In the genomic region with DNA sequence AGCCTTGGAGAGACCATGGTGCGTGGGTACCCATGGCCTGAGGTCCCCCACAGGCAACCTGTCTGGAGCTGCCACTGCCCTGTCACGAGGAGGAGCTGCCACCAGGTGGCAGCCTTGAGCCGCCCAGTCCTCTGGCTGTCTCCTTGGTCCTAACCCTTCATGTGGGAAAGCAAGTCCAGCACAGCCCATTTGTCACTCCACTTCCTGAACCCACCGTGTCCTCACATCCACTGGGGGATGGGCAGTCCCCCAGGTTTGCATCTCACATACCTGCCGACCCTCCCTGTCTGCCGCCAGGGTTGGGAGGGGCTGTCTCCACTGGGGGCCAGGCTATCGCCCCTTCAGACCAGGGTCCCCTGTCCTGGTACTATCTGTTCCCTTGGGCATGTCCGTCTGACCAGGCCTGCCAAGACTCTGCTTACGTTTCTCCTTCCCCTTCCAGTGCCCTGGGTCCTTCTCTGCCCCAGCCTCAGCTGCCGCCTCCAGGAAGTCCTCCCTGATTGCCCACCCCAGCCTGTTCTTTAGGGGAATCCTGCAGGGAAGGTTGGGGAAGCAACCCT, we compare ENCODE assay signal across 8 cellular contexts. TPM values are rescaled to one million over a fixed set of nuclear protein-coding genes. Genes with fewer than 3 reads are reported as not detected.
DNase-seq lines count a peak whose midpoint lies in the region; ATAC-seq and TF ChIP-seq lines count a peak whose summit lies in the region.

No MANE protein-coding gene starts in this region.

- DNase-seq in AG20443 (ENCODE audit: low spot score) (peak; percentile 90), H4 (ENCODE audit: low spot score) (peak; percentile 63), NCI-H345 treated with DMSO at 0.1 percent for 48 hours (lab: John Stamatoyannopoulos, UW; ENCODE audit: unreplicated experiment) (peak; percentile 43), colonic mucosa (peak; percentile 88), right lobe of liver (peak; percentile 82 to 88 (median 82))
- peak; percentile 78 for DNase-seq in activated CD4-positive, alpha-beta T cell treated with anti-CD3 and anti-CD28 coated beads, Interleukin-2, amount 50 U/mL, for 1 hour
- peak; percentile 63 to 73 (median 65) for DNase-seq in stimulated activated CD4-positive, alpha-beta T cell treated with anti-CD3 and anti-CD28 coated beads, TNF-alpha, amount 100 ng/mL, for 48 hours (ENCODE audit: low read depth in 3 of 3)

- peaks cover 38% of the 10 kb centered on the region for H3K4me1 Mint-ChIP-seq in stimulated activated memory B cell treated with anti-CD40 and anti-IgM and Interleukin-4, amounts not matched to agents 10 μg/mL and 1 μg/mL and 100 μg/mL, for 72 hours

- H3K4me1 ChIP-seq in colonic mucosa = peaks cover 22% of the 10 kb centered on the region
- H3K4me1 ChIP-seq in right lobe of liver = peaks cover 0 to 33% (median 14%) of the 10 kb centered on the region in 4 donors

- H3K27ac ChIP-seq in colonic mucosa (no peak overlapping the region), right lobe of liver (no peak overlapping the region)

- H3K36me3 Mint-ChIP-seq in stimulated activated memory B cell treated with anti-CD40 and anti-IgM and Interleukin-4, amounts not matched to agents 10 μg/mL and 1 μg/mL and 100 μg/mL, for 72 hours = peaks cover 40% of the 10 kb centered on the region

- H3K9me3 ChIP-seq in colonic mucosa = no peaks in the 10 kb centered on the region
- H3K9me3 ChIP-seq in right lobe of liver = no peaks in the 10 kb centered on the region

- peaks cover 32% of the 10 kb centered on the region for H3K27me3 Mint-ChIP-seq in stimulated activated memory B cell treated with anti-CD40 and anti-IgM and Interleukin-4, amounts not matched to agents 10 μg/mL and 1 μg/mL and 100 μg/mL, for 72 hours

- ATAC-seq in right lobe of liver = peak; percentile 26 to 40 (median 32)
- ATAC-seq in stimulated activated memory B cell treated with anti-CD40 and anti-IgM and Interleukin-4, amounts not matched to agents 10 μg/mL and 1 μg/mL and 100 μg/mL, for 72 hours = no peak

- H3K4me3 Mint-ChIP-seq in stimulated activated memory B cell treated with anti-CD40 and anti-IgM and Interleukin-4, amounts not matched to agents 10 μg/mL and 1 μg/mL and 100 μg/mL, for 72 hours = no peak overlapping the region

- H3K27ac Mint-ChIP-seq in stimulated activated memory B cell treated with anti-CD40 and anti-IgM and Interleukin-4, amounts not matched to agents 10 μg/mL and 1 μg/mL and 100 μg/mL, for 72 hours = no peak overlapping the region

- H3K4me3 ChIP-seq in colonic mucosa (no peak overlapping the region), right lobe of liver (no peak overlapping the region)

- H3K36me3 ChIP-seq in colonic mucosa (no peaks in the 10 kb centered on the region), right lobe of liver (peaks cover 0 to 8% (median 2%) of the 10 kb centered on the region in 4 donors)

- H3K27me3 ChIP-seq in colonic mucosa (peaks cover 3% of the 10 kb centered on the region), right lobe of liver (no peaks in the 10 kb centered on the region)

- H3K9me3 Mint-ChIP-seq in stimulated activated memory B cell treated with anti-CD40 and anti-IgM and Interleukin-4, amounts not matched to agents 10 μg/mL and 1 μg/mL and 100 μg/mL, for 72 hours = no peaks in the 10 kb centered on the region

- WGBS in right lobe of liver (ENCODE audit: insufficient coverage, low coverage, low lambda C conversion rate, missing lambda C conversion rate) = 19% methylated on average over 6 of the region's 10 CpGs

- TF ChIP-seq CTCF in colonic mucosa (IDR thresholded peaks at IDR 0.05) (peak; percentile 93), right lobe of liver (IDR thresholded peaks at IDR 0.05) (peak; percentile 85 to 98 (median 97))

- no peak overlapping the region for H3K9ac ChIP-seq in colonic mucosa (ENCODE audit: low read depth in 2 of 2, low read length in 2 of 2)

- TF ChIP-seq POLR2A in right lobe of liver (IDR thresholded peaks at IDR 0.05) = no peak

- intact Hi-C loops in colonic mucosa (cut with DNase I) = loop anchor here (5.0 to 10.0 kb wide), 4 partner anchors 77 to 235 kb away; a partner anchor contains a TSS
- intact Hi-C loops in right lobe of liver (cut with DNase I) = loop anchor here (5.0 to 10.0 kb wide), 3 partner anchors 115 to 225 kb away; no protein-coding TSS in a partner anchor

RNA-seq across cellular contexts. Expression of a gene that starts 4.5 kb away (rescaled TPM):
- 49.8 and 59.5 TPM in 2 replicates for total RNA-seq in H4 (2014; rRNA removed; shearing (Covaris generic))
- total RNA-seq in colonic mucosa (100 to 1,000 TPM in 1 of 2 donors, 10 to 100 TPM in 1; 41.8 to 114 TPM), right lobe of liver (100 to 1,000 TPM in 1 of 6 experiments, 10 to 100 TPM in 5; 34.0 to 103 (median 43.8) TPM)

RNA-seq across cellular contexts. Expression of a gene that starts 5.8 kb away (rescaled TPM):
- total RNA-seq in H4 (2014; rRNA removed; shearing (Covaris generic)) = 1.0 and 3.3 TPM in 2 replicates
- 10 to 100 TPM; 72.8 to 86.1 TPM for total RNA-seq in colonic mucosa
- total RNA-seq in right lobe of liver = 10 to 100 TPM in 1 of 6 experiments, 1 to 10 TPM in 5; 4.2 to 10.3 (median 5.6) TPM

RNA-seq across cellular contexts. Expression of a gene that starts 10.7 kb away (rescaled TPM):
- total RNA-seq in H4 (2014; rRNA removed; shearing (Covaris generic)) = 196 and 197 TPM in 2 replicates
- total RNA-seq in colonic mucosa (100 to 1,000 TPM; 163 to 179 TPM), right lobe of liver (100 to 1,000 TPM in 2 of 6 experiments, 10 to 100 TPM in 4; 69.2 to 111 (median 89.5) TPM)

RNA-seq across cellular contexts. Expression of a gene that starts 31.5 kb away (rescaled TPM):
- total RNA-seq in H4 (2014; rRNA removed; shearing (Covaris generic)) = 2.4 and 4.2 TPM in 2 replicates
- total RNA-seq in colonic mucosa (100 to 1,000 TPM; 172 to 177 TPM), right lobe of liver (10 to 100 TPM; 22.3 to 55.1 (median 29.3) TPM)

RNA-seq across cellular contexts. Expression of a gene that starts 38.3 kb away (rescaled TPM):
- total RNA-seq in H4 (2014; rRNA removed; shearing (Covaris generic)) = 34.9 and 37.0 TPM in 2 replicates
- total RNA-seq in colonic mucosa (100 to 1,000 TPM; 359 to 627 TPM), right lobe of liver (100 to 1,000 TPM in 5 of 6 experiments, 10 to 100 TPM in 1; 98.1 to 240 (median 137) TPM)

Comparison
In these comparisons a context has a peak if more than half of its experiments do, and no peak if none do; other contexts are left out.
1. RNA of a gene that starts 5.8 kb away (total RNA-seq): 72.8 to 86.1 TPM in colonic mucosa; 4.2 to 10.3 TPM in right lobe of liver and 1.0 to 3.3 TPM in H4; every median in the first group is over 4 times any median in the second.
2. Peak in every context shown above with its lines, with median percentiles within 50 percentile points of each other: DNase-seq.